Comparison of ENCODE assay signal across 18 cellular contexts in genomic region chr6:32369678-32370077, GRCh38. TPM values are rescaled to one million over a fixed set of nuclear protein-coding genes. Genes with fewer than 3 reads are reported as not detected.
A peak's percentile ranks its signal among the peaks of the same experiment; 100 is the strongest.
DNase-seq lines count a peak whose midpoint lies in the region; ATAC-seq and TF ChIP-seq lines count a peak whose summit lies in the region.
"Had no signal": no experiment of that assay in that cellular context is flagged by ENCODE, and none has a peak within 500 bp of the region (broad histone marks: within the 10 kb centered on the region; RNA-seq: fewer than 3 reads in every experiment).

No MANE protein-coding gene starts in this region.

- POLR2A ChIA-PET in HCT116 (lab: Charles Lee) = no interaction called here

- CTCF ChIA-PET in HCT116 (lab: Charles Lee) = no interaction called here

- intact Hi-C loops in HCT116 (cut with micrococcal nuclease) = no loop called here
- intact Hi-C loops in psoas muscle (cut with DNase I) = no loop called here

- no peaks in the 10 kb centered on the region for H3K27me3 ChIP-seq in HCT116 (ENCODE audit: insufficient read depth, low read length)
- no peaks in the 10 kb centered on the region for H3K27me3 ChIP-seq in psoas muscle (ENCODE audit: insufficient read depth in 3 of 3, low read length in 2 of 3)

- TF ChIP-seq RAD21 in HCT116 (IDR thresholded peaks at IDR 0.05; ENCODE audit: low read depth) = no peak

- H3K9me2 ChIP-seq in HCT116 (ENCODE audit: insufficient read depth) = no peaks in the 10 kb centered on the region

- no peak overlapping the region for H3K27ac ChIP-seq in HCT116 (ENCODE audit: low read depth, low read length)
- no peak overlapping the region for H3K27ac ChIP-seq in psoas muscle
- H3K27ac ChIP-seq: adrenal gland, KMS-11, SJSA1 had no signal

- H3K9me3 ChIP-seq in HCT116 (ENCODE audit: control insufficient read depth in 1 of 2, insufficient read depth in 1 of 2, low read depth in 1 of 2, low read length in 2 of 2) (no peaks in the 10 kb centered on the region), psoas muscle (no peaks in the 10 kb centered on the region)
- H3K9me3 ChIP-seq: adrenal gland, SJSA1 had no signal

- no TSS peak for BruUV-seq in HCT116 (replicated peaks; lab: Mats Ljungman, UMichigan)

- TF ChIP-seq CTCF in AG10803 (conservative IDR thresholded peaks at IDR 0.05; ENCODE audit: low read length) (no peak), HCT116 (IDR thresholded peaks at IDR 0.05 in 2 of 3, conservative IDR thresholded peaks at IDR 0.05 in 1 of 3; ENCODE audit: borderline replicate concordance in 1 of 3, insufficient read depth in 1 of 3, low read depth in 2 of 3, low read length in 2 of 3) (no peak), astrocyte of the cerebellum (IDR thresholded peaks at IDR 0.05; ENCODE audit: low read depth, low read length, missing control alignments) (no peak), psoas muscle (IDR thresholded peaks at IDR 0.05) (no peak)

- in situ Hi-C loops in astrocyte of the cerebellum (cut with HindIII; ENCODE audit: low sequenced_read_pairs) = no loop called here

- RAD21 ChIA-PET in HCT116 (lab: Charles Lee; ENCODE audit: low non-redundant PET in 1 of 2, low total read pairs in 2 of 2, uncharacterized antibody in 2 of 2, unreplicated experiment in 2 of 2) = interaction anchor here in 1 of 2 experiments (0.8 kb wide), 1 partner anchor 259 kb away, joined by 8 read pairs; no protein-coding TSS in a partner anchor

- no peak for TF ChIP-seq POLR2A in HCT116 (IDR thresholded peaks at IDR 0.05; ENCODE audit: borderline replicate concordance, extremely low read depth, insufficient read depth, insufficient read length)

- DNase-seq in AG10803 (ENCODE audit: low read depth) (peak; percentile 82), HCT116 (ENCODE audit: low read depth, low spot score) (peak; percentile 66), astrocyte of the cerebellum (ENCODE audit: low read depth) (peak; percentile 58), kidney glomerular epithelial cell (lab: John Stamatoyannopoulos, UW) (peak; percentile 75), psoas muscle (no peak)
- DNase-seq: activated CD4-positive, alpha-beta T cell treated with anti-CD3 and anti-CD28 coated beads for 4 hours; DND-41; NCI-H446 treated with DMSO at 0.1 percent for 48 hours; stimulated activated CD4-positive, alpha-beta T cell treated with anti-CD3 and anti-CD28 coated beads, Interleukin-4, amount 100 ng/mL, for 24 hours had no signal

- H4K20me1 ChIP-seq in HCT116 (ENCODE audit: insufficient read depth) = no peaks in the 10 kb centered on the region

- 32 to 63% (median 42%) methylated on average over 2 of the region's 2 CpGs for WGBS in psoas muscle, 3 donors

- no peak overlapping the region for H3K4me3 ChIP-seq in AG10803 (ENCODE audit: low read length)
- no peak overlapping the region for H3K4me3 ChIP-seq in HCT116 (replicated peaks in 1 of 2; ENCODE audit: low read depth in 1 of 2, low read length in 2 of 2)
- no peak overlapping the region for H3K4me3 ChIP-seq in astrocyte of the cerebellum (ENCODE audit: low read depth, low read length)
- no peak overlapping the region for H3K4me3 ChIP-seq in psoas muscle
- H3K4me3 ChIP-seq: adrenal gland, SJSA1 had no signal

- H3K4me2 ChIP-seq in HCT116 (ENCODE audit: low read length) = peak overlapping the region; percentile 64
- H3K4me2 ChIP-seq: KMS-11 had no signal

- H3K79me2 ChIP-seq in HCT116 (ENCODE audit: insufficient read depth, low read length) = no peaks in the 10 kb centered on the region

- H3K9ac ChIP-seq in HCT116 (ENCODE audit: low read length) = no peak overlapping the region
- H3K9ac ChIP-seq: KMS-11 had no signal

- peak overlapping the region; percentile 87 for H2AFZ ChIP-seq in HCT116 (ENCODE audit: low read depth, low read length, poor library complexity, severe bottlenecking)

- ATAC-seq in HCT116 = peak; percentile 69
- no peak for ATAC-seq in HG02884 (IDR thresholded peaks at IDR 0.05; ENCODE audit: unreplicated experiment)
- no peak for ATAC-seq in HG03108 (IDR thresholded peaks at IDR 0.05; ENCODE audit: unreplicated experiment)
- ATAC-seq in psoas muscle = no peak
- no peak for ATAC-seq in GM18502 (IDR thresholded peaks at IDR 0.05; ENCODE audit: poor library complexity, unreplicated experiment)
- ATAC-seq: esophagus mucosa had no signal

- H3K36me3 ChIP-seq in HCT116 (ENCODE audit: control insufficient read depth in 1 of 2, insufficient read depth in 2 of 2, low read length in 2 of 2) (no peaks in the 10 kb centered on the region), psoas muscle (ENCODE audit: insufficient read depth in 1 of 2, low read depth in 1 of 2) (no peaks in the 10 kb centered on the region)
- H3K36me3 ChIP-seq: adrenal gland, SJSA1 had no signal

- H3K4me1 ChIP-seq in HCT116 (ENCODE audit: control insufficient read depth in 1 of 2, insufficient read depth in 2 of 2, low read length in 2 of 2) (peaks cover 7 to 39% of the 10 kb centered on the region in 2 experiments), psoas muscle (no peaks in the 10 kb centered on the region)
- H3K4me1 ChIP-seq: adrenal gland had no signal

TF ChIP-seq in HCT116, 20 proteins besides CTCF, POLR2A, EP300 and RAD21 (continues in another document):
- TF ChIP-seq CEBPB (IDR thresholded peaks at IDR 0.05; ENCODE audit: low read depth) = no peak; the same call in 1 of the 2 replicates
- TF ChIP-seq ZNF274 (IDR thresholded peaks at IDR 0.05; ENCODE audit: low read depth, low read length) = no peak
- TF ChIP-seq CBX3 (IDR thresholded peaks at IDR 0.05; ENCODE audit: low read depth) = peak; percentile 79; the same call in 1 of the 2 replicates
- no peak for TF ChIP-seq YY1 (IDR thresholded peaks at IDR 0.05; ENCODE audit: extremely low read depth, insufficient replicate concordance, low read depth, low read length)
- no peak for TF ChIP-seq ATF3 (IDR thresholded peaks at IDR 0.05)
- TF ChIP-seq EZH2 (IDR thresholded peaks at IDR 0.05) = no peak
- peak; percentile 92 for TF ChIP-seq FOSL1 (IDR thresholded peaks at IDR 0.05; ENCODE audit: low read depth)
- no peak for TF ChIP-seq TCF7L2 (IDR thresholded peaks at IDR 0.05; ENCODE audit: borderline replicate concordance, extremely low read depth, insufficient read depth, insufficient read length)
- TF ChIP-seq SRF (IDR thresholded peaks at IDR 0.05; ENCODE audit: low read depth) = no peak; the same call in 1 of the 2 replicates
- no peak for TF ChIP-seq ELF1 (IDR thresholded peaks at IDR 0.05; ENCODE audit: borderline replicate concordance, low read depth)
- TF ChIP-seq ZFX (IDR thresholded peaks at IDR 0.05) = no peak
- TF ChIP-seq JUND (IDR thresholded peaks at IDR 0.05) = peak; percentile 77
- TF ChIP-seq SP1 (IDR thresholded peaks at IDR 0.05; ENCODE audit: low read depth) = peak; percentile 68
- TF ChIP-seq POLR2AphosphoS5 (IDR thresholded peaks at IDR 0.05; ENCODE audit: low read depth, low read length) = peak; percentile 29; the same call in 1 of the 2 replicates
- no peak for TF ChIP-seq EZH2phosphoT487 (IDR thresholded peaks at IDR 0.05; ENCODE audit: borderline replicate concordance)
- TF ChIP-seq EGR1 (IDR thresholded peaks at IDR 0.05; ENCODE audit: low read depth) = no peak
- no peak for TF ChIP-seq SIN3A (IDR thresholded peaks at IDR 0.05; ENCODE audit: low read depth)
- TF ChIP-seq, protein P1, sequence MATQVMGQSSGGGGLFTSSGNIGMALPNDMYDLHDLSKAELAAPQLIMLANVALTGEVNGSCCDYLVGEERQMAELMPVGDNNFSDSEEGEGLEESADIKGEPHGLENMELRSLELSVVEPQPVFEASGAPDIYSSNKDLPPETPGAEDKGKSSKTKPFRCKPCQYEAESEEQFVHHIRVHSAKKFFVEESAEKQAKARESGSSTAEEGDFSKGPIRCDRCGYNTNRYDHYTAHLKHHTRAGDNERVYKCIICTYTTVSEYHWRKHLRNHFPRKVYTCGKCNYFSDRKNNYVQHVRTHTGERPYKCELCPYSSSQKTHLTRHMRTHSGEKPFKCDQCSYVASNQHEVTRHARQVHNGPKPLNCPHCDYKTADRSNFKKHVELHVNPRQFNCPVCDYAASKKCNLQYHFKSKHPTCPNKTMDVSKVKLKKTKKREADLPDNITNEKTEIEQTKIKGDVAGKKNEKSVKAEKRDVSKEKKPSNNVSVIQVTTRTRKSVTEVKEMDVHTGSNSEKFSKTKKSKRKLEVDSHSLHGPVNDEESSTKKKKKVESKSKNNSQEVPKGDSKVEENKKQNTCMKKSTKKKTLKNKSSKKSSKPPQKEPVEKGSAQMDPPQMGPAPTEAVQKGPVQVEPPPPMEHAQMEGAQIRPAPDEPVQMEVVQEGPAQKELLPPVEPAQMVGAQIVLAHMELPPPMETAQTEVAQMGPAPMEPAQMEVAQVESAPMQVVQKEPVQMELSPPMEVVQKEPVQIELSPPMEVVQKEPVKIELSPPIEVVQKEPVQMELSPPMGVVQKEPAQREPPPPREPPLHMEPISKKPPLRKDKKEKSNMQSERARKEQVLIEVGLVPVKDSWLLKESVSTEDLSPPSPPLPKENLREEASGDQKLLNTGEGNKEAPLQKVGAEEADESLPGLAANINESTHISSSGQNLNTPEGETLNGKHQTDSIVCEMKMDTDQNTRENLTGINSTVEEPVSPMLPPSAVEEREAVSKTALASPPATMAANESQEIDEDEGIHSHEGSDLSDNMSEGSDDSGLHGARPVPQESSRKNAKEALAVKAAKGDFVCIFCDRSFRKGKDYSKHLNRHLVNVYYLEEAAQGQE (IDR thresholded peaks at IDR 0.05; ENCODE audit: low read depth) = no peak
- TF ChIP-seq, protein P2, sequence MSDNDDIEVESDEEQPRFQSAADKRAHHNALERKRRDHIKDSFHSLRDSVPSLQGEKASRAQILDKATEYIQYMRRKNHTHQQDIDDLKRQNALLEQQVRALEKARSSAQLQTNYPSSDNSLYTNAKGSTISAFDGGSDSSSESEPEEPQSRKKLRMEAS (IDR thresholded peaks at IDR 0.05) = no peak

RNA-seq across cellular contexts. Expression of gene TSBP1, which starts 2.0 kb away (rescaled TPM):
- total RNA-seq in HCT116 (2021; ENCODE audit: unreplicated experiment) = not detected
- polyA plus RNA-seq in HCT116 (2012) = not detected in 2 replicates
- total RNA-seq in psoas muscle = not detected
- polyA plus RNA-seq in psoas muscle = not detected
- total RNA-seq: adrenal gland, esophagus mucosa, lower leg skin, osteocyte, SJSA1 had no signal
- polyA plus RNA-seq: adrenal gland had no signal

RNA-seq across cellular contexts. Expression of gene BTNL2, which starts 37.3 kb away (rescaled TPM):
- total RNA-seq in HCT116 (2021; ENCODE audit: unreplicated experiment) (not detected), psoas muscle (not detected)
- polyA plus RNA-seq in HCT116 (2012) = 0.13 TPM in 1 of 2 replicates, not detected in the other
- polyA plus RNA-seq in psoas muscle = not detected
- total RNA-seq: esophagus mucosa, lower leg skin, osteocyte, SJSA1 had no signal
- polyA plus RNA-seq: adrenal gland had no signal

Comparison
In these comparisons a context has a peak if more than half of its experiments do, and no peak if none do; other contexts are left out.
1. DNase-seq: peak in AG10803 (single experiment), HCT116 (single experiment), astrocyte of the cerebellum (single experiment) and kidney glomerular epithelial cell (single experiment); none in psoas muscle (0 of 2).